16 cellular contexts compared by ENCODE assay signal in the genomic region with DNA sequence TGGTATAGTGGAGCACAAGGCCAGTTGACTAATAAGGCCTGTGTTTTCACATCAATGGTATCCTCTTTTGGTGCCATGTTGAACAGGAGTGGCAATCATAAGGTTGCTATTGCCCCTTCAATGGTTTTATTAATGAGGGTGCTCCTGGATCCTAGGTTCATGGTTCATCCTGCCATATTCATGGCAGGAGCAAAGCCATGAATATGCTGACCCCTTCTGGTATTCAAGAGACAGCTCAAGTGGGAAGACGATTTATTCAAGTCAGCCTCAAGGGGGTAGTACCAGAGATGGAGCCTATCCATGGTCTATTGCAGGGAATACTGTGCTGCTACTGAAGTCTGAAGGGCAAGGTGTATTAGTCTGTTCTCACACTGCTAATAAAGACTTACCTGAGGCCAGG. TPM values are rescaled to one million over a fixed set of nuclear protein-coding genes. Genes with fewer than 3 reads are reported as not detected.
DNase-seq lines count a peak whose midpoint lies in the region; ATAC-seq, FAIRE-seq and TF ChIP-seq lines count a peak whose summit lies in the region.
"Had no signal": no experiment of that assay in that cellular context is flagged by ENCODE, and none has a peak within 500 bp of the region (broad histone marks: within the 10 kb centered on the region; RNA-seq: fewer than 3 reads in every experiment).

No MANE protein-coding gene starts in this region.

- no peak overlapping the region for H2AK5ac ChIP-seq in neuronal stem cell (ENCODE audit: low read depth, low read length)

- H3K36me3 ChIP-seq in HCT116 (ENCODE audit: control insufficient read depth in 1 of 2, insufficient read depth in 2 of 2, low read length in 2 of 2) = no peaks in the 10 kb centered on the region
- no peaks in the 10 kb centered on the region for H3K36me3 ChIP-seq in WERI-Rb-1
- no peaks in the 10 kb centered on the region for H3K36me3 ChIP-seq in neuronal stem cell (replicated peaks in 1 of 2; ENCODE audit: control insufficient read depth in 2 of 2, insufficient read depth in 2 of 2, low read length in 2 of 2)
- H3K36me3 ChIP-seq in suprapubic skin = no peaks in the 10 kb centered on the region
- H3K36me3 ChIP-seq: spleen had no signal

- H3K23ac ChIP-seq in neuronal stem cell (ENCODE audit: low read depth, low read length, poor library complexity) = no peak overlapping the region

- no peak for FAIRE-seq in D721Med (lab: Jason Lieb, UNC)
- FAIRE-seq: endometrium had no signal

- peak; percentile 91 for ATAC-seq in HCT116
- ATAC-seq: CD8-positive, alpha-beta T cell; Panc1 had no signal

- H4K20me1 ChIP-seq in HCT116 (ENCODE audit: insufficient read depth) = no peaks in the 10 kb centered on the region

- TF ChIP-seq RAD21 in HCT116 (IDR thresholded peaks at IDR 0.05; ENCODE audit: low read depth) = peak; percentile 71

- no peaks in the 10 kb centered on the region for H3K36me3 Mint-ChIP-seq in activated naive CD4-positive, alpha-beta T cell treated with anti-CD3 and anti-CD28 coated beads, Interleukin-2, amount 10 ng/mL, durations not matched to agents 7 days and 5 days
- H3K36me3 Mint-ChIP-seq: activated CD4-positive, alpha-beta memory T cell treated with anti-CD3 and anti-CD28 coated beads for 36 hours; CD8-positive, alpha-beta T cell had no signal

- H4K91ac ChIP-seq in neuronal stem cell (ENCODE audit: low read depth, low read length, poor library complexity) = no peak overlapping the region

- DNase-seq in D721Med (ENCODE audit: insufficient read length, low spot score) (no peak), HCT116 (ENCODE audit: low read depth, low spot score) (peak; percentile 31), WERI-Rb-1 (no peak), iPS-NIHi7 (ENCODE audit: extremely low spot score) (peak; percentile 42), neuronal stem cell (ENCODE audit: low spot score) (no peak), suprapubic skin (ENCODE audit: low spot score in 2 of 2) (no peak), NCI-H187 (lab: John Stamatoyannopoulos, UW) (no peak)
- DNase-seq in activated naive CD4-positive, alpha-beta T cell treated with anti-CD3 and anti-CD28 coated beads, Interleukin-2, amount 10 ng/mL, durations not matched to agents 7 days and 5 days = no peak
- DNase-seq: activated CD4-positive, alpha-beta memory T cell treated with anti-CD3 and anti-CD28 coated beads for 36 hours; CD8-positive, alpha-beta T cell; NCI-H2107; nucleus accumbens; spleen had no signal

- H3K27me3 ChIP-seq in HCT116 (ENCODE audit: insufficient read depth, low read length) = no peaks in the 10 kb centered on the region
- no peaks in the 10 kb centered on the region for H3K27me3 ChIP-seq in WERI-Rb-1 (ENCODE audit: insufficient read depth, low read depth, severe bottlenecking)
- H3K27me3 ChIP-seq in neuronal stem cell (ENCODE audit: control insufficient read depth in 3 of 3, insufficient read depth in 3 of 3, low read depth in 1 of 3, low read length in 3 of 3) = no peaks in the 10 kb centered on the region
- no peaks in the 10 kb centered on the region for H3K27me3 ChIP-seq in suprapubic skin
- H3K27me3 ChIP-seq: spleen had no signal

- no peak overlapping the region for H3K27ac Mint-ChIP-seq in activated naive CD4-positive, alpha-beta T cell treated with anti-CD3 and anti-CD28 coated beads, Interleukin-2, amount 10 ng/mL, durations not matched to agents 7 days and 5 days
- H3K27ac Mint-ChIP-seq: activated CD4-positive, alpha-beta memory T cell treated with anti-CD3 and anti-CD28 coated beads for 36 hours; activated T-helper 17 cell treated with anti-CD3 and anti-CD28 coated beads, Interleukin-2, amount 50 U/mL, for 72 hours; CD8-positive, alpha-beta T cell had no signal

- H2AFZ ChIP-seq in HCT116 (ENCODE audit: low read depth, low read length, poor library complexity, severe bottlenecking) (no peak overlapping the region), neuronal stem cell (ENCODE audit: low read length) (no peak overlapping the region)

- no peak overlapping the region for H3K4me3 ChIP-seq in HCT116 (replicated peaks in 1 of 2; ENCODE audit: low read depth in 1 of 2, low read length in 2 of 2)
- no peak overlapping the region for H3K4me3 ChIP-seq in WERI-Rb-1 (ENCODE audit: low read depth, low read length)
- H3K4me3 ChIP-seq in neuronal stem cell (ENCODE audit: low read length in 2 of 2) = no peak overlapping the region
- no peak overlapping the region for H3K4me3 ChIP-seq in suprapubic skin
- H3K4me3 ChIP-seq: spleen had no signal

- TF ChIP-seq EP300 in suprapubic skin (IDR thresholded peaks at IDR 0.05) = no peak

- CTCF ChIA-PET in HCT116 (lab: Charles Lee) = interaction anchor here (1.0 to 2.6 kb wide), 7 partner anchors 8 to 287 kb away, joined by 3 to 9 read pairs (median 5); no protein-coding TSS in a partner anchor
- CTCF ChIA-PET in activated naive CD4-positive, alpha-beta T cell treated with anti-CD3 and anti-CD28 coated beads, Interleukin-2, amount 10 ng/mL, durations not matched to agents 7 days and 5 days (lab: Charles Lee) = no interaction called here

- H3K9me3 Mint-ChIP-seq in activated naive CD4-positive, alpha-beta T cell treated with anti-CD3 and anti-CD28 coated beads, Interleukin-2, amount 10 ng/mL, durations not matched to agents 7 days and 5 days = peaks cover 1% of the 10 kb centered on the region

- no peaks in the 10 kb centered on the region for H3K9me2 ChIP-seq in HCT116 (ENCODE audit: insufficient read depth)

- no peaks in the 10 kb centered on the region for H3K4me1 ChIP-seq in HCT116 (ENCODE audit: control insufficient read depth in 1 of 2, insufficient read depth in 2 of 2, low read length in 2 of 2)
- peaks cover 0 to 10% of the 10 kb centered on the region in 2 donors for H3K4me1 ChIP-seq in neuronal stem cell (ENCODE audit: control insufficient read depth in 2 of 2, insufficient read depth in 1 of 2, low read depth in 1 of 2, low read length in 2 of 2)
- peaks cover 9% of the 10 kb centered on the region for H3K4me1 ChIP-seq in suprapubic skin

- no peak overlapping the region for H3K9ac ChIP-seq in HCT116 (ENCODE audit: low read length)
- H3K9ac ChIP-seq in neuronal stem cell (ENCODE audit: low read depth, low read length, poor library complexity) = no peak overlapping the region

- no peaks in the 10 kb centered on the region for H3K79me1 ChIP-seq in neuronal stem cell (ENCODE audit: low read depth, low read length)

- H3K14ac ChIP-seq in neuronal stem cell (ENCODE audit: low read length) = no peak overlapping the region

- TF ChIP-seq CTCF in D721Med (IDR thresholded peaks at IDR 0.05; ENCODE audit: insufficient read depth, missing control alignments) = peak; percentile 19
- peak; percentile 64 to 95 (median 67) for TF ChIP-seq CTCF in HCT116 (IDR thresholded peaks at IDR 0.05 in 2 of 3, conservative IDR thresholded peaks at IDR 0.05 in 1 of 3; ENCODE audit: borderline replicate concordance in 1 of 3, insufficient read depth in 1 of 3, low read depth in 2 of 3, low read length in 2 of 3)
- peak; percentile 49; the same call in 1 of the 2 replicates for TF ChIP-seq CTCF in WERI-Rb-1 (IDR thresholded peaks at IDR 0.05; ENCODE audit: low read depth, low read length)
- TF ChIP-seq CTCF in suprapubic skin (IDR thresholded peaks at IDR 0.05) = no peak

- no peaks in the 10 kb centered on the region for H3K4me1 Mint-ChIP-seq in activated naive CD4-positive, alpha-beta T cell treated with anti-CD3 and anti-CD28 coated beads, Interleukin-2, amount 10 ng/mL, durations not matched to agents 7 days and 5 days

- H2BK12ac ChIP-seq in neuronal stem cell (ENCODE audit: low read length) = no peak overlapping the region

- H3K4me2 ChIP-seq in HCT116 (ENCODE audit: low read length) = no peak overlapping the region
- no peak overlapping the region for H3K4me2 ChIP-seq in neuronal stem cell (ENCODE audit: insufficient read depth, low read length, poor library complexity, severe bottlenecking)

- no peak overlapping the region for H3K4ac ChIP-seq in neuronal stem cell (ENCODE audit: low read length)

- no peak overlapping the region for H3K4me3 Mint-ChIP-seq in activated naive CD4-positive, alpha-beta T cell treated with anti-CD3 and anti-CD28 coated beads, Interleukin-2, amount 10 ng/mL, durations not matched to agents 7 days and 5 days
- H3K4me3 Mint-ChIP-seq: activated CD4-positive, alpha-beta memory T cell treated with anti-CD3 and anti-CD28 coated beads for 36 hours; activated T-helper 17 cell treated with anti-CD3 and anti-CD28 coated beads, Interleukin-2, amount 50 U/mL, for 72 hours; CD8-positive, alpha-beta T cell had no signal

- POLR2A ChIA-PET in HCT116 (lab: Charles Lee) = no interaction called here

- H3K27me3 Mint-ChIP-seq in activated naive CD4-positive, alpha-beta T cell treated with anti-CD3 and anti-CD28 coated beads, Interleukin-2, amount 10 ng/mL, durations not matched to agents 7 days and 5 days = peaks cover 3% of the 10 kb centered on the region

- H3K79me2 ChIP-seq in HCT116 (ENCODE audit: insufficient read depth, low read length) = no peaks in the 10 kb centered on the region

- WGBS in neuronal stem cell (ENCODE audit: extremely low coverage in 2 of 2, insufficient read length in 2 of 2, insufficient replicate concordance in 1 of 2), 2 donors = no CpG with 5 or more reads among the region's 1 CpG
- 91% methylated on average over 1 of the region's 1 CpG for WGBS in suprapubic skin

- H2BK5ac ChIP-seq in neuronal stem cell (ENCODE audit: low read length) = no peak overlapping the region

- H4K8ac ChIP-seq in neuronal stem cell (ENCODE audit: low read depth, low read length) = no peak overlapping the region

- H3K27ac ChIP-seq in HCT116 (ENCODE audit: low read depth, low read length) (no peak overlapping the region), WERI-Rb-1 (no peak overlapping the region), neuronal stem cell (replicated peaks; ENCODE audit: low read length) (no peak overlapping the region), suprapubic skin (no peak overlapping the region)
- H3K27ac ChIP-seq: spleen had no signal

- TF ChIP-seq POLR2A in HCT116 (IDR thresholded peaks at IDR 0.05; ENCODE audit: borderline replicate concordance, extremely low read depth, insufficient read depth, insufficient read length) (no peak), suprapubic skin (IDR thresholded peaks at IDR 0.05) (no peak)

- no peak overlapping the region for H3K18ac ChIP-seq in neuronal stem cell (ENCODE audit: low read length)

- no TSS peak for BruUV-seq in HCT116 (replicated peaks; lab: Mats Ljungman, UMichigan)

- intact Hi-C loops in HCT116 (cut with micrococcal nuclease) = loop anchor here (1.0 kb wide), 2 partner anchors 177 to 281 kb away; no protein-coding TSS in a partner anchor

- no peak overlapping the region for H2BK15ac ChIP-seq in neuronal stem cell (ENCODE audit: low read length)

- H3K9me3 ChIP-seq in HCT116 (ENCODE audit: control insufficient read depth in 1 of 2, insufficient read depth in 1 of 2, low read depth in 1 of 2, low read length in 2 of 2) (no peaks in the 10 kb centered on the region), WERI-Rb-1 (ENCODE audit: severe bottlenecking) (peaks cover 4% of the 10 kb centered on the region), neuronal stem cell (replicated peaks in 1 of 2; ENCODE audit: control insufficient read depth in 2 of 2, insufficient read depth in 1 of 2, low read depth in 1 of 2, low read length in 2 of 2) (peaks cover 0 to 4% of the 10 kb centered on the region in 2 donors), suprapubic skin (no peaks in the 10 kb centered on the region)

- H2BK120ac ChIP-seq in neuronal stem cell (ENCODE audit: low read depth, low read length) = no peak overlapping the region

- RAD21 ChIA-PET in HCT116 (lab: Charles Lee; ENCODE audit: low non-redundant PET in 1 of 2, low total read pairs in 2 of 2, uncharacterized antibody in 2 of 2, unreplicated experiment in 2 of 2) = interaction anchor here in 1 of 2 experiments (0.9 kb wide), 1 partner anchor 287 kb away, joined by 3 read pairs; no protein-coding TSS in a partner anchor

RNA-seq across cellular contexts. Expression of a gene that starts 2.6 kb away (rescaled TPM):
- total RNA-seq in HCT116 (2021; ENCODE audit: unreplicated experiment) (not detected), suprapubic skin (10 to 100 TPM in 1 of 4 donors, 1 to 10 TPM in 3; 1.7 to 69.0 (median 6.0) TPM)
- not detected in 2 replicates for polyA plus RNA-seq in HCT116 (2012)
- not detected for polyA plus RNA-seq in neuronal stem cell (2013, experiment 1 of 2)
- under 0.01 TPM for polyA plus RNA-seq in neuronal stem cell (2013, experiment 2 of 2)
- total RNA-seq: activated CD4-positive, alpha-beta memory T cell treated with anti-CD3 and anti-CD28 coated beads for 36 hours; CD8-positive, alpha-beta T cell had no signal

Comparison
In these comparisons a context has a peak if more than half of its experiments do, and no peak if none do; other contexts are left out.
1. DNase-seq: peak in HCT116 (single experiment) and iPS-NIHi7 (single experiment); none in D721Med (single experiment), WERI-Rb-1 (single experiment), neuronal stem cell (single experiment), activated naive CD4-positive, alpha-beta T cell treated with anti-CD3 and anti-CD28 coated beads, Interleukin-2, amount 10 ng/mL, durations not matched to agents 7 days and 5 days (single experiment), suprapubic skin (0 of 2) and NCI-H187 (0 of 2).
2. CTCF ChIP-seq: peak in D721Med (single experiment), HCT116 (3 of 3) and WERI-Rb-1 (single experiment); none in suprapubic skin (0 of 2).